1 cellular context compared by ENCODE assay signal in genomic region chr9:73172811-73173210, GRCh38.
TF ChIP-seq lines count a peak whose summit lies in the region.

No MANE protein-coding gene starts in this region.

TF ChIP-seq in H1, 55 proteins besides CTCF, POLR2A, EP300 and RAD21:
- TF ChIP-seq NRF1 (IDR thresholded peaks at IDR 0.05; ENCODE audit: low read depth, low read length) (no peak), TCF12 (IDR thresholded peaks at IDR 0.05; ENCODE audit: low read depth, low read length) (no peak), ATF3 (IDR thresholded peaks at IDR 0.05; ENCODE audit: insufficient read depth, low read depth, low read length) (no peak), TEAD4 (IDR thresholded peaks at IDR 0.05; ENCODE audit: low read depth, low read length) (no peak), HDAC6 (IDR thresholded peaks at IDR 0.05; ENCODE audit: low read depth, low read length) (no peak), ATF2 (IDR thresholded peaks at IDR 0.05; ENCODE audit: low read length) (no peak), POU5F1 (IDR thresholded peaks at IDR 0.05; ENCODE audit: low read depth, low read length) (no peak), E2F6 (IDR thresholded peaks at IDR 0.05) (no peak), NANOG (IDR thresholded peaks at IDR 0.05; ENCODE audit: insufficient read depth, low read depth, low read length, poor library complexity, severe bottlenecking) (no peak), MAX (IDR thresholded peaks at IDR 0.05) (no peak), JUND (IDR thresholded peaks at IDR 0.05; ENCODE audit: low read length) (no peak), SP2 (IDR thresholded peaks at IDR 0.05; ENCODE audit: low read length) (no peak)
